Comparison of ENCODE assay signal across 18 cellular contexts in the genomic region with DNA sequence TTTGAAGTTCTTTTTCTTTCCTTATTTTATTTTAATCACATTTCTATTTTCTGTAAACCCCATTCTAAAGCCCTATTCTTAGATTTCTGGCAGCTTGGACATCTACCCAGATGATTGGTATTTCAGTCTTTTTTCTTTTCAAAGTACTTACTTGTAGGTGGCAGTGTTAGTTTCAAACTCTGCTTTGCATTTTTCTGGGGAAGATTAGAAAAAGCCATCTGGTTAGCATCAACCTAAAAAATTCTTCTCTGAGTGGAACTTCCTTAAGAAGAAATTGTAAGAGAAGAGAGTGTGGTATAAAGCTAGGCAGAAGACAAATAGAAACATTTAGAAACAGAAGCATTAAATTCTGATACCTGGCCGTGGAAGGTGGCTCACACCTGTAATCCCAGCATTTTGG.
"Had no signal": no experiment of that assay in that cellular context is flagged by ENCODE, and none has a peak within 500 bp of the region (broad histone marks: within the 10 kb centered on the region; RNA-seq: fewer than 3 reads in every experiment).

No MANE protein-coding gene starts in this region.

- H2AFZ ChIP-seq: hepatocyte had no signal

- H3K4me2 ChIP-seq: hepatocyte had no signal

- ATAC-seq: foreskin keratinocyte, natural killer cell had no signal

- H3K36me3 ChIP-seq: colonic mucosa, ovary, right atrium auricular region, stomach, thyroid gland, upper lobe of left lung, uterus had no signal

- H3K4me3 Mint-ChIP-seq: natural killer cell, neural crest cell had no signal

- DNase-seq: colonic mucosa; effector CD8-positive, alpha-beta T cell; foreskin keratinocyte; head of caudate nucleus; natural killer cell; nucleus accumbens; ovary; small intestine; stimulated activated CD4-positive, alpha-beta T cell treated with anti-CD3 and anti-CD28 coated beads, Interleukin-12 subunit alpha, Interleukin-12 subunit beta, amount 100 ng/mL, for 4 hours; stimulated activated naive CD4-positive, alpha-beta T cell; stomach; substantia nigra; thyroid gland; upper lobe of left lung; uterus had no signal

- H3K9me3 ChIP-seq: colonic mucosa, ovary, right atrium auricular region, stomach, thyroid gland, upper lobe of left lung, uterus had no signal

- H3K27me3 ChIP-seq: colonic mucosa, hepatocyte, ovary, right atrium auricular region, stomach, thyroid gland, upper lobe of left lung, uterus had no signal

- H3K27ac Mint-ChIP-seq: natural killer cell had no signal

- H3K4me1 Mint-ChIP-seq: natural killer cell, neural crest cell had no signal

- H3K4me1 ChIP-seq: colonic mucosa, foreskin keratinocyte, right atrium auricular region, stomach, thyroid gland, upper lobe of left lung, uterus had no signal

- H3K9me3 Mint-ChIP-seq: natural killer cell, neural crest cell had no signal

- H3K4me3 ChIP-seq: colonic mucosa, hepatocyte, ovary, right atrium auricular region, stomach, thyroid gland, upper lobe of left lung, uterus had no signal

- H3K36me3 Mint-ChIP-seq: natural killer cell had no signal

- H3K27ac ChIP-seq: colonic mucosa, foreskin keratinocyte, hepatocyte, ovary, right atrium auricular region, stomach, thyroid gland, upper lobe of left lung had no signal

- H3K79me2 ChIP-seq: hepatocyte had no signal
